13 cellular contexts compared by ENCODE assay signal in genomic region chr1:110239491-110240430, GRCh38. TPM values are rescaled to one million over a fixed set of nuclear protein-coding genes. Genes with fewer than 3 reads are reported as not detected.
DNase-seq lines count a peak whose midpoint lies in the region; ATAC-seq and TF ChIP-seq lines count a peak whose summit lies in the region.
"Had no signal": no experiment of that assay in that cellular context is flagged by ENCODE, and none has a peak within 500 bp of the region (broad histone marks: within the 10 kb centered on the region; RNA-seq: fewer than 3 reads in every experiment).

No MANE protein-coding gene starts in this region.

- H3K36me3 Mint-ChIP-seq in CD8-positive, alpha-beta T cell = peaks cover 4% of the 10 kb centered on the region
- H3K36me3 Mint-ChIP-seq in activated T-helper 2 cell treated with anti-CD3 and anti-CD28 coated beads, Interferon-gamma antibody, Interleukin-2, Interleukin-4, amounts not matched to agents 10 μg/mL and 5 μg/mL and 100 μg/mL, durations not matched to agents 14 hours and 24 hours and 36 hours (ENCODE audit: low read depth) = peaks cover 31% of the 10 kb centered on the region
- no peaks in the 10 kb centered on the region for H3K36me3 Mint-ChIP-seq in nephron (ENCODE audit: low read depth)

- H3K4me3 ChIP-seq in CD8-positive, alpha-beta T cell (ENCODE audit: low read depth, low read length) = no peak overlapping the region
- H3K4me3 ChIP-seq in esophagus muscularis mucosa = no peak overlapping the region
- H3K4me3 ChIP-seq: suprapubic skin had no signal

- no peaks in the 10 kb centered on the region for H3K4me1 ChIP-seq in CD8-positive, alpha-beta T cell (ENCODE audit: insufficient read depth, low read length)
- H3K4me1 ChIP-seq in esophagus muscularis mucosa = peaks cover 0 to 19% (median 9%) of the 10 kb centered on the region in 4 donors

- H3K9me3 ChIP-seq in CD8-positive, alpha-beta T cell (ENCODE audit: low read length) = no peaks in the 10 kb centered on the region
- H3K9me3 ChIP-seq in esophagus muscularis mucosa = no peaks in the 10 kb centered on the region
- H3K9me3 ChIP-seq: suprapubic skin had no signal

- no peak for TF ChIP-seq POLR2A in esophagus muscularis mucosa (IDR thresholded peaks at IDR 0.05; ENCODE audit: low read depth)

- H3K27me3 Mint-ChIP-seq in CD8-positive, alpha-beta T cell (ENCODE audit: low read depth) = no peaks in the 10 kb centered on the region
- H3K27me3 Mint-ChIP-seq in activated T-helper 2 cell treated with anti-CD3 and anti-CD28 coated beads, Interferon-gamma antibody, Interleukin-2, Interleukin-4, amounts not matched to agents 10 μg/mL and 5 μg/mL and 100 μg/mL, durations not matched to agents 14 hours and 24 hours and 36 hours (ENCODE audit: low read depth) = no peaks in the 10 kb centered on the region
- peaks cover 14% of the 10 kb centered on the region for H3K27me3 Mint-ChIP-seq in nephron (ENCODE audit: low read depth)

- in situ Hi-C loops in GM13977 (cut with MboI; ENCODE audit: low pct_unique_long_range_greater_than_20kb, low sequenced_read_pairs, unreplicated experiment) = no loop called here

- no peaks in the 10 kb centered on the region for H3K36me3 ChIP-seq in CD8-positive, alpha-beta T cell (ENCODE audit: insufficient read depth, low read length)
- H3K36me3 ChIP-seq in esophagus muscularis mucosa = peaks cover 0 to 5% (median 0%) of the 10 kb centered on the region in 4 donors
- H3K36me3 ChIP-seq: suprapubic skin had no signal

- H3K27ac ChIP-seq in CD8-positive, alpha-beta T cell (ENCODE audit: low read depth, low read length) = no peak overlapping the region
- H3K27ac ChIP-seq in esophagus muscularis mucosa (replicated peaks in 1 of 4) = no peak overlapping the region
- H3K27ac ChIP-seq: suprapubic skin had no signal

- H3K27me3 ChIP-seq in CD8-positive, alpha-beta T cell (ENCODE audit: insufficient read depth, low read length) = no peaks in the 10 kb centered on the region
- no peaks in the 10 kb centered on the region for H3K27me3 ChIP-seq in esophagus muscularis mucosa
- H3K27me3 ChIP-seq: suprapubic skin had no signal

- H3K9me3 Mint-ChIP-seq in CD8-positive, alpha-beta T cell = no peaks in the 10 kb centered on the region
- no peaks in the 10 kb centered on the region for H3K9me3 Mint-ChIP-seq in activated T-helper 2 cell treated with anti-CD3 and anti-CD28 coated beads, Interferon-gamma antibody, Interleukin-2, Interleukin-4, amounts not matched to agents 10 μg/mL and 5 μg/mL and 100 μg/mL, durations not matched to agents 14 hours and 24 hours and 36 hours
- no peaks in the 10 kb centered on the region for H3K9me3 Mint-ChIP-seq in nephron
- H3K9me3 Mint-ChIP-seq: IgD-negative memory B cell had no signal

- CTCF ChIA-PET in CD8-positive, alpha-beta T cell (lab: Charles Lee) = interaction anchor here (1.0 to 1.4 kb wide), 5 partner anchors 10 to 257 kb away, joined by 3 to 4 read pairs (median 4); no protein-coding TSS in a partner anchor

- WGBS in esophagus muscularis mucosa = 70% methylated on average over 11 of the region's 11 CpGs

- TF ChIP-seq EP300 in esophagus muscularis mucosa (IDR thresholded peaks at IDR 0.05) = no peak

- DNase-seq in CD8-positive, alpha-beta T cell = no peak
- peak; percentile 12 for DNase-seq in GM13977 (ENCODE audit: low spot score)
- DNase-seq in activated T-helper 2 cell treated with anti-CD3 and anti-CD28 coated beads, Interferon-gamma antibody, Interleukin-2, Interleukin-4, amounts not matched to agents 10 μg/mL and 5 μg/mL and 100 μg/mL, durations not matched to agents 14 hours and 24 hours and 36 hours (ENCODE audit: low spot score) = no peak
- DNase-seq in esophagus muscularis mucosa (ENCODE audit: extremely low spot score) = no peak
- DNase-seq in left lobe of liver (ENCODE audit: low spot score) = no peak
- DNase-seq: mesendoderm, NCI-H1417 treated with DMSO at 0.1 percent for 48 hours, NCI-H524 treated with DMSO at 0.1 percent for 48 hours, T-helper 9 cell had no signal

- H3K4me1 Mint-ChIP-seq in CD8-positive, alpha-beta T cell (ENCODE audit: low read depth) = no peaks in the 10 kb centered on the region
- peaks cover 40% of the 10 kb centered on the region for H3K4me1 Mint-ChIP-seq in activated T-helper 2 cell treated with anti-CD3 and anti-CD28 coated beads, Interferon-gamma antibody, Interleukin-2, Interleukin-4, amounts not matched to agents 10 μg/mL and 5 μg/mL and 100 μg/mL, durations not matched to agents 14 hours and 24 hours and 36 hours (ENCODE audit: low read depth)
- H3K4me1 Mint-ChIP-seq in nephron = peaks cover 74% of the 10 kb centered on the region

- no peak overlapping the region for H3K4me3 Mint-ChIP-seq in CD8-positive, alpha-beta T cell
- no peak overlapping the region for H3K4me3 Mint-ChIP-seq in activated T-helper 2 cell treated with anti-CD3 and anti-CD28 coated beads, Interferon-gamma antibody, Interleukin-2, Interleukin-4, amounts not matched to agents 10 μg/mL and 5 μg/mL and 100 μg/mL, durations not matched to agents 14 hours and 24 hours and 36 hours (ENCODE audit: low read depth)
- no peak overlapping the region for H3K4me3 Mint-ChIP-seq in nephron
- H3K4me3 Mint-ChIP-seq: IgD-negative memory B cell had no signal

- TF ChIP-seq CTCF in CD8-positive, alpha-beta T cell (IDR thresholded peaks at IDR 0.05) = no peak
- no peak for TF ChIP-seq CTCF in GM13977 (IDR thresholded peaks at IDR 0.05; ENCODE audit: extremely low read depth, insufficient read depth, missing control alignments)
- TF ChIP-seq CTCF in nephron (IDR thresholded peaks at IDR 0.05; ENCODE audit: unreplicated experiment in 3 of 3) = no peak
- TF ChIP-seq CTCF in esophagus muscularis mucosa (IDR thresholded peaks at IDR 0.05) = no peak

- no peak for ATAC-seq in CD8-positive, alpha-beta T cell
- ATAC-seq in GM21447 (IDR thresholded peaks at IDR 0.05; ENCODE audit: unreplicated experiment) (no peak), left lobe of liver (no peak)

- H3K27ac Mint-ChIP-seq in CD8-positive, alpha-beta T cell = peak overlapping the region; percentile 61
- H3K27ac Mint-ChIP-seq in activated T-helper 2 cell treated with anti-CD3 and anti-CD28 coated beads, Interferon-gamma antibody, Interleukin-2, Interleukin-4, amounts not matched to agents 10 μg/mL and 5 μg/mL and 100 μg/mL, durations not matched to agents 14 hours and 24 hours and 36 hours = peak overlapping the region; percentile 20
- peak overlapping the region; percentile 33 to 77 (median 68) for H3K27ac Mint-ChIP-seq in nephron
- H3K27ac Mint-ChIP-seq: IgD-negative memory B cell had no signal

- POLR2A ChIA-PET in CD8-positive, alpha-beta T cell (lab: Charles Lee) = no interaction called here

- intact Hi-C loops in CD8-positive, alpha-beta T cell (cut with DNase I, micrococcal nuclease) = no loop called here
- intact Hi-C loops in activated T-helper 2 cell treated with anti-CD3 and anti-CD28 coated beads, Interferon-gamma antibody, Interleukin-2, Interleukin-4, amounts not matched to agents 10 μg/mL and 5 μg/mL and 100 μg/mL, durations not matched to agents 14 hours and 24 hours and 36 hours (cut with micrococcal nuclease) = loop anchor here (5.0 to 10.0 kb wide), 2 partner anchors 37 to 635 kb away; partner anchors contain the start of gene CD53
- intact Hi-C loops in esophagus muscularis mucosa (cut with DNase I) = no loop called here

RNA-seq across cellular contexts. Expression of gene KCNC4, which starts 29.6 kb away (rescaled TPM):
- 10 to 100 TPM; 11.4 to 13.1 TPM for total RNA-seq in CD8-positive, alpha-beta T cell
- total RNA-seq in activated T-helper 2 cell treated with anti-CD3 and anti-CD28 coated beads, Interferon-gamma antibody, Interleukin-2, Interleukin-4, amounts not matched to agents 10 μg/mL and 5 μg/mL and 100 μg/mL, durations not matched to agents 14 hours and 24 hours and 36 hours = 30.6 and 31.1 TPM in 2 replicates
- 10 to 100 TPM in 2 of 4 donors, 1 to 10 TPM in 2; 4.6 to 18.0 (median 9.7) TPM for total RNA-seq in esophagus muscularis mucosa
- total RNA-seq in left lobe of liver = 1.8 TPM
